In genomic region chr6:21937466-21937865, GRCh38 we compare ENCODE assay signal across 18 cellular contexts.
"Had no signal": no experiment of that assay in that cellular context is flagged by ENCODE, and none has a peak within 500 bp of the region (broad histone marks: within the 10 kb centered on the region; RNA-seq: fewer than 3 reads in every experiment).

No MANE protein-coding gene starts in this region.

- H3K36me3 ChIP-seq: esophagus muscularis mucosa, left lung, right atrium auricular region had no signal

- FAIRE-seq: astrocyte, bronchial epithelial cell, kidney had no signal

- ATAC-seq: activated CD8-positive, alpha-beta memory T cell treated with anti-CD3 and anti-CD28 coated beads, Interleukin-2, amount 10 ng/mL, durations not matched to agents 7 days and 5 days; left lung had no signal

- H3K27me3 ChIP-seq: esophagus muscularis mucosa, left lung, right atrium auricular region had no signal

- H3K27ac ChIP-seq: esophagus muscularis mucosa, left lung, right atrium auricular region, skin epidermis had no signal

- DNase-seq: activated CD4-positive, alpha-beta T cell treated with anti-CD3 and anti-CD28 coated beads for 1 hour; activated CD4-positive, alpha-beta T cell treated with anti-CD3 and anti-CD28 coated beads, Interleukin-2, amount 50 U/mL, for 48 hours; activated CD8-positive, alpha-beta memory T cell treated with anti-CD3 and anti-CD28 coated beads, Interleukin-2, amount 10 ng/mL, durations not matched to agents 7 days and 5 days; activated naive CD4-positive, alpha-beta T cell treated with anti-CD3 and anti-CD28 coated beads, Interleukin-2, amount 50 U/mL, for 16 hours; activated T-cell treated with anti-CD3 and anti-CD28 coated beads, Interleukin-2, amount 50 U/mL, for 24 hours; kidney; left lung; occipital lobe; stimulated activated CD4-positive, alpha-beta T cell treated with anti-CD3 and anti-CD28 coated beads, Interleukin-15, amount 100 ng/mL, for 24 hours; stimulated activated CD4-positive, alpha-beta T cell treated with anti-CD3 and anti-CD28 coated beads, Interleukin-4, amount 100 ng/mL, for 24 hours; stimulated activated naive CD4-positive, alpha-beta T cell; T-helper 1 cell; trophoblast cell had no signal

- H3K4me3 ChIP-seq: esophagus muscularis mucosa, left lung, right atrium auricular region, skin epidermis had no signal

- H3K9me3 ChIP-seq: esophagus muscularis mucosa, left lung, right atrium auricular region had no signal

- H3K4me1 ChIP-seq: left lung, right atrium auricular region had no signal
